29 cellular contexts compared by ENCODE assay signal in the genomic region with DNA sequence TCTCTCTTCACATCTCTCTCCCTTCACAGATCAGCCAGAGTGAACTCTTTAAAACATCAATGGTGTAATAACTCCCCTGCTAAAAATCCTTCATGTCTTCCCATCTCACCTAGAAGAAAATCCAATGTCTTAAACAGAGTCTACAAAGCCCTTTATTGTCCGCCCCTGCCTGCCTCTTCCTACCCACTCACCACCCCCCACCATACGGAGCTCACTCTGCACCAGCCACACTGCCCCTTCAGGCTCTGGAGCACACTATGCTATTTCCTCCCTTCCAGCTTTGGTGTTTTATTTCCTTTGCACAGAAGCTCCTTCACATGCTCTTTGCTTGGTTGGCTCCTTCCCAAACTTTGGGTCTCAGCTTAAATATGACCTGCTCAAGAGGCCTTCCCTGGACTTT. TPM values are rescaled to one million over a fixed set of nuclear protein-coding genes. Genes with fewer than 3 reads are reported as not detected.
"Had no signal": no experiment of that assay in that cellular context is flagged by ENCODE, and none has a peak within 500 bp of the region (broad histone marks: within the 10 kb centered on the region; RNA-seq: fewer than 3 reads in every experiment).

No MANE protein-coding gene starts in this region.

- H3K4me1 Mint-ChIP-seq: activated CD8-positive, alpha-beta memory T cell treated with anti-CD3 and anti-CD28 coated beads, Interleukin-2, amount 10 ng/mL, durations not matched to agents 7 days and 5 days; activated naive CD4-positive, alpha-beta T cell treated with anti-CD3 and anti-CD28 coated beads, Interleukin-2, amount 10 ng/mL, durations not matched to agents 7 days and 5 days; activated naive CD8-positive, alpha-beta T cell treated with anti-CD3 and anti-CD28 coated beads, Interleukin-2, amount 10 ng/mL, durations not matched to agents 7 days and 5 days; natural killer cell had no signal

- H3K27me3 ChIP-seq: brain microvascular endothelial cell, foreskin keratinocyte, testis had no signal

- H3K36me3 ChIP-seq: brain microvascular endothelial cell, esophagus muscularis mucosa, heart right ventricle, left lung, lower lobe of right lung, spleen, WERI-Rb-1 had no signal

- H3K9me3 Mint-ChIP-seq: activated CD8-positive, alpha-beta T cell treated with anti-CD3 and anti-CD28 coated beads for 36 hours; activated naive CD4-positive, alpha-beta T cell treated with anti-CD3 and anti-CD28 coated beads, Interleukin-2, amount 10 ng/mL, durations not matched to agents 7 days and 5 days; activated naive CD8-positive, alpha-beta T cell treated with anti-CD3 and anti-CD28 coated beads, Interleukin-2, amount 10 ng/mL, durations not matched to agents 7 days and 5 days; natural killer cell had no signal

- H3K4me1 ChIP-seq: esophagus muscularis mucosa, left lung, lower lobe of right lung had no signal

- H3K4me3 ChIP-seq: esophagus muscularis mucosa, heart right ventricle, left lung, lower lobe of right lung, spleen, testis had no signal

- ATAC-seq: activated CD8-positive, alpha-beta memory T cell treated with anti-CD3 and anti-CD28 coated beads, Interleukin-2, amount 10 ng/mL, durations not matched to agents 7 days and 5 days; activated CD8-positive, alpha-beta T cell treated with anti-CD3 and anti-CD28 coated beads for 36 hours; foreskin keratinocyte; heart right ventricle; left lung; lower lobe of right lung; natural killer cell; right cardiac atrium; T-helper 17 cell had no signal

- DNase-seq: activated CD4-positive, alpha-beta T cell treated with anti-CD3 and anti-CD28 coated beads, Interleukin-2, amount 50 U/mL, for 1 hour; activated CD4-positive, CD25-positive, alpha-beta regulatory T cell treated with anti-CD3 and anti-CD28 coated beads, Interleukin-2, amount 50 U/mL, for 72 hours; activated CD8-positive, alpha-beta memory T cell treated with anti-CD3 and anti-CD28 coated beads, Interleukin-2, amount 10 ng/mL, durations not matched to agents 7 days and 5 days; activated CD8-positive, alpha-beta T cell treated with anti-CD3 and anti-CD28 coated beads for 36 hours; activated effector memory CD4-positive, alpha-beta T cell treated with anti-CD3 and anti-CD28 coated beads, Interleukin-2, amount 50 U/mL, for 16 hours; activated naive CD4-positive, alpha-beta T cell treated with anti-CD3 and anti-CD28 coated beads, Interleukin-2, amount 10 ng/mL, durations not matched to agents 7 days and 5 days; activated naive CD8-positive, alpha-beta T cell treated with anti-CD3 and anti-CD28 coated beads, Interleukin-2, amount 10 ng/mL, durations not matched to agents 7 days and 5 days; activated T-cell treated with anti-CD3 and anti-CD28 coated beads for 4 hours; amniotic stem cell; brain microvascular endothelial cell; cortex of kidney; foreskin keratinocyte; heart right ventricle; kidney glomerular epithelial cell; left lung; lower lobe of right lung; mesenchymal stem cell; natural killer cell; posterior cingulate gyrus; right cardiac atrium; spleen; stimulated activated naive CD4-positive, alpha-beta T cell; T-helper 17 cell; T1000; testis; WERI-Rb-1 had no signal

- H3K27ac Mint-ChIP-seq: activated CD8-positive, alpha-beta memory T cell treated with anti-CD3 and anti-CD28 coated beads, Interleukin-2, amount 10 ng/mL, durations not matched to agents 7 days and 5 days; activated CD8-positive, alpha-beta T cell treated with anti-CD3 and anti-CD28 coated beads for 36 hours; activated naive CD4-positive, alpha-beta T cell treated with anti-CD3 and anti-CD28 coated beads, Interleukin-2, amount 10 ng/mL, durations not matched to agents 7 days and 5 days; activated naive CD8-positive, alpha-beta T cell treated with anti-CD3 and anti-CD28 coated beads, Interleukin-2, amount 10 ng/mL, durations not matched to agents 7 days and 5 days; natural killer cell; T-helper 17 cell had no signal

- H3K27ac ChIP-seq: brain microvascular endothelial cell, esophagus muscularis mucosa, foreskin keratinocyte, heart right ventricle, left lung, lower lobe of right lung, spleen, testis, WERI-Rb-1 had no signal

- H3K36me3 Mint-ChIP-seq: activated CD8-positive, alpha-beta memory T cell treated with anti-CD3 and anti-CD28 coated beads, Interleukin-2, amount 10 ng/mL, durations not matched to agents 7 days and 5 days; activated naive CD4-positive, alpha-beta T cell treated with anti-CD3 and anti-CD28 coated beads, Interleukin-2, amount 10 ng/mL, durations not matched to agents 7 days and 5 days; activated naive CD8-positive, alpha-beta T cell treated with anti-CD3 and anti-CD28 coated beads, Interleukin-2, amount 10 ng/mL, durations not matched to agents 7 days and 5 days; natural killer cell had no signal

- H3K9me3 ChIP-seq: esophagus muscularis mucosa, heart right ventricle, left lung, lower lobe of right lung, spleen, testis had no signal

- H3K4me3 Mint-ChIP-seq: activated CD8-positive, alpha-beta memory T cell treated with anti-CD3 and anti-CD28 coated beads, Interleukin-2, amount 10 ng/mL, durations not matched to agents 7 days and 5 days; activated CD8-positive, alpha-beta T cell treated with anti-CD3 and anti-CD28 coated beads for 36 hours; activated naive CD4-positive, alpha-beta T cell treated with anti-CD3 and anti-CD28 coated beads, Interleukin-2, amount 10 ng/mL, durations not matched to agents 7 days and 5 days; activated naive CD8-positive, alpha-beta T cell treated with anti-CD3 and anti-CD28 coated beads, Interleukin-2, amount 10 ng/mL, durations not matched to agents 7 days and 5 days; natural killer cell; T-helper 17 cell had no signal

RNA-seq across cellular contexts. Expression of a gene that starts 10.2 kb away (rescaled TPM):
- total RNA-seq: activated CD8-positive, alpha-beta memory T cell treated with anti-CD3 and anti-CD28 coated beads, Interleukin-2, amount 10 ng/mL, durations not matched to agents 7 days and 5 days; activated CD8-positive, alpha-beta T cell treated with anti-CD3 and anti-CD28 coated beads for 36 hours; activated naive CD8-positive, alpha-beta T cell treated with anti-CD3 and anti-CD28 coated beads, Interleukin-2, amount 10 ng/mL, durations not matched to agents 7 days and 5 days; cardiac septum; foreskin keratinocyte; natural killer cell; omental fat pad; T-helper 17 cell had no signal
